8 cellular contexts compared by ENCODE assay signal in the genomic region with DNA sequence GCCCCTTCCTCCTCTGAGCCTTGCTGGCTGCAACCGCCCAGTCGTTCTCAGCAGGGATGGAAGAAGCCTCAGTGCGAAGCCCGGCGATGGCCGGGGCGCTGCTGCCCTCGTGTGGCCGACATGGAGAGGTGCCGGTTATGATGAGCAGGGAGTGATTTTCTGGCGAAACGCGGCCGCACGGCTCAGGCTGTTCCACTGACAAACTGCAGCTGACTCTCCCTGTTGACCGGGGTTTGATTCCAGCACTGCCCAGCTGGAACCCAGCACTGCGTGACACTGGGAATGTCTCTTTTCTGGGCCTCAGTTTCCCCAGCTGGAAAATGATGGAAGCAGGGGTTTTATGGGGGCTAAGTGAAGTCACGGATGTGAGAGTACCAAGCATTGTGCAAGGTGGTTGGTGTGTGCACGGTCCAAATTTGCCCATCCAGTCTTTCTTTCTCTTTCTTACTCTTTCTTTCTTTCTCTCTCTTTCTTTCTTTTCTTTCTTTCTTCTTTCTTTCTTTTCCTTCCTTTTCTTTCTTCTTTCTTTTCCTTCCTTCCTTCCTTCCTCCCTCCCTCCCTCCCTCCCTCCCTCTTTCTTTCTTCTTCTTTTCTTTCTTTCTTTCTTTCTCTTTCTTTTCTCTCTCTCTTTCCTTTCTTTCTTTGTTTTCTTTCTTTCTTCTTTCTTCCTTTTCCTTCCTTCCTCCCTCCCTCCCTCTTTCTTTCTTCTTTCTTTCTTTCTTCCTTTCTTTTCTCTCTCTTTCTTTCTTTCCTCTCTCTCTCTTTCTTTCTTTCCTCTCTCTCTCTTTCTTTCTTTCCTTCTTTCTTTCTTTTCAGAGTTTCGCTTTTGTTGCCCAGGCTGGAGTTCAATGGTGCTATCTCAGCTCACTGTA. TPM values are rescaled to one million over a fixed set of nuclear protein-coding genes. Genes with fewer than 3 reads are reported as not detected.
A peak's percentile ranks its signal among the peaks of the same experiment; 100 is the strongest.
DNase-seq lines count a peak whose midpoint lies in the region; ATAC-seq, FAIRE-seq and TF ChIP-seq lines count a peak whose summit lies in the region.

No MANE protein-coding gene starts in this region.

- H3K36me3 ChIP-seq in ascending aorta (no peaks in the 10 kb centered on the region), sigmoid colon (no peaks in the 10 kb centered on the region)

- 10% methylated on average over 5 of the region's 20 CpGs for WGBS in A549 (ENCODE audit: missing lambda C conversion rate)
- 7% methylated on average over 20 of the region's 20 CpGs for WGBS in right cardiac atrium
- 5 to 9% methylated on average over 20 of the region's 20 CpGs for WGBS in sigmoid colon, 2 donors

- ATAC-seq in A549 (peak; percentile 91 to 95), GM18498 (IDR thresholded peaks at IDR 0.05; ENCODE audit: unreplicated experiment) (peak; percentile 48), right cardiac atrium (peak; percentile 88 to 92)

- no peak for FAIRE-seq in A549 (lab: Jason Lieb, UNC)

- CTCF ChIA-PET in A549 (lab: Yijun Ruan, JAX): interaction anchor here (0.6 to 11.7 kb wide), 33 partner anchors 8 to 503 kb away, joined by 3 to 134 read pairs (median 4); no protein-coding TSS in a partner anchor

- H3K27me3 ChIP-seq in ascending aorta (no peaks in the 10 kb centered on the region), right cardiac atrium (ENCODE audit: control insufficient read depth, insufficient read depth) (no peaks in the 10 kb centered on the region), sigmoid colon (peaks cover 0 to 28% (median 15%) of the 10 kb centered on the region in 3 donors)

- TF ChIP-seq POLR2A in A549 (IDR thresholded peaks at IDR 0.05; ENCODE audit: low read length) (no peak), sigmoid colon (IDR thresholded peaks at IDR 0.05) (no peak)

- peak; percentile 75 for TF ChIP-seq CTCF in A549 (IDR thresholded peaks at IDR 0.05)
- TF ChIP-seq CTCF in ascending aorta (IDR thresholded peaks at IDR 0.05): peak; percentile 72 to 92 (median 74)
- peak; percentile 43 to 87 (median 76) for TF ChIP-seq CTCF in sigmoid colon (IDR thresholded peaks at IDR 0.05)

- intact Hi-C loops in ascending aorta (cut with DNase I): loop anchor here (1.0 kb wide), 2 partner anchors 112 to 155 kb away; no protein-coding TSS in a partner anchor
- intact Hi-C loops in right cardiac atrium (cut with DNase I): loop anchor here (2.0 to 10.0 kb wide), 7 partner anchors 111 to 1239 kb away; no protein-coding TSS in a partner anchor
- intact Hi-C loops in sigmoid colon (cut with DNase I): loop anchor here (1.0 to 5.0 kb wide), 3 partner anchors 111 to 496 kb away; no protein-coding TSS in a partner anchor

- TF ChIP-seq EP300 in A549 (IDR thresholded peaks at IDR 0.05): no peak
- no peak for TF ChIP-seq EP300 in sigmoid colon (IDR thresholded peaks at IDR 0.05)

- peak overlapping the region; percentile 45 for H3K4me2 ChIP-seq in A549

- DNase-seq in A549 (ENCODE audit: low read depth in 1 of 2, low spot score in 1 of 2) (peak; percentile 69 to 72), NCI-H146 (lab: John Stamatoyannopoulos, UW) (peak; percentile 44), T1000 (lab: John Stamatoyannopoulos, UW) (peak; percentile 49), ascending aorta (ENCODE audit: low spot score in 2 of 2) (peak in 1 of 2 donors; percentile 76), right cardiac atrium (peak; percentile 72 to 90 (median 87)), sigmoid colon (peak; percentile 84), NCI-H1048 (lab: John Stamatoyannopoulos, UW) (no peak)

- H3K4me1 ChIP-seq in A549: no peaks in the 10 kb centered on the region
- no peaks in the 10 kb centered on the region for H3K4me1 ChIP-seq in ascending aorta
- H3K4me1 ChIP-seq in right cardiac atrium (ENCODE audit: control insufficient read depth, insufficient read depth, low read length): no peaks in the 10 kb centered on the region
- peaks cover 0 to 7% (median 3%) of the 10 kb centered on the region in 4 donors for H3K4me1 ChIP-seq in sigmoid colon

- H3K4me3 ChIP-seq in A549 (no peak overlapping the region), ascending aorta (no peak overlapping the region), right cardiac atrium (ENCODE audit: low read length) (no peak overlapping the region), sigmoid colon (no peak overlapping the region)

- peak; percentile 88 to 89 for TF ChIP-seq RAD21 in A549 (conservative IDR thresholded peaks at IDR 0.05 in 1 of 2, IDR thresholded peaks at IDR 0.05 in 1 of 2)

- H3K9me3 ChIP-seq in A549 (no peaks in the 10 kb centered on the region), ascending aorta (no peaks in the 10 kb centered on the region), right cardiac atrium (ENCODE audit: control insufficient read depth, low read length) (no peaks in the 10 kb centered on the region), sigmoid colon (no peaks in the 10 kb centered on the region)

- POLR2A ChIA-PET in A549 (lab: Yijun Ruan, JAX): no interaction called here

- H3K27ac ChIP-seq in A549 (no peak overlapping the region), ascending aorta (no peak overlapping the region), right cardiac atrium (ENCODE audit: low read length) (no peak overlapping the region), sigmoid colon (no peak overlapping the region)

TF ChIP-seq in A549, 52 proteins besides CTCF, POLR2A, EP300 and RAD21:
- TF ChIP-seq HOXA7 (CRISPR knock-in tag; IDR thresholded peaks at IDR 0.05) (no peak), CBX2 (IDR thresholded peaks at IDR 0.05; ENCODE audit: borderline replicate concordance, low read depth) (no peak), RCOR1 (IDR thresholded peaks at IDR 0.05; ENCODE audit: low read depth, low read length) (no peak), NFE2L2 (conservative IDR thresholded peaks at IDR 0.05; ENCODE audit: low read length) (no peak), PHF8 (IDR thresholded peaks at IDR 0.05; ENCODE audit: borderline replicate concordance, low read depth) (no peak), SMC3 (IDR thresholded peaks at IDR 0.05) (peak; percentile 84), HEYL (CRISPR knock-in tag; IDR thresholded peaks at IDR 0.05) (no peak), POLR2AphosphoS2 (conservative IDR thresholded peaks at IDR 0.05; ENCODE audit: low read length) (no peak)
- TF ChIP-seq, protein P1, sequence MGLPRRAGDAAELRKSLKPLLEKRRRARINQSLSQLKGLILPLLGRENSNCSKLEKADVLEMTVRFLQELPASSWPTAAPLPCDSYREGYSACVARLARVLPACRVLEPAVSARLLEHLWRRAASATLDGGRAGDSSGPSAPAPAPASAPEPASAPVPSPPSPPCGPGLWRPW (IDR thresholded peaks at IDR 0.05): no peak

RNA-seq across cellular contexts. Expression of gene MPPED1, which starts 25.8 kb away (rescaled TPM):
- polyA plus RNA-seq in A549 (2011; rRNA removed) (not detected in 2 replicates), A549 (2017; fragmentation: RNase III; extraction: RNeasy Plus Mini Kit Qiagen cat#74134 plus additional on column Dnase treatment) (not detected in 3 replicates), right cardiac atrium (0.05 TPM), sigmoid colon (not detected)
- not detected in 2 replicates for polyA plus RNA-seq in A549 (2012; cell fraction: cytosol; rRNA removed)
- not detected in 2 replicates for polyA plus RNA-seq in A549 (2012; cell fraction: nucleus; rRNA removed)
- polyA minus RNA-seq in A549 (2011; rRNA and poly(A)+ RNA removed): not detected in 2 replicates
- total RNA-seq in ascending aorta (not detected), right cardiac atrium (under 1 TPM in 1 of 4 donors, not detected in 3; 0.38 TPM), sigmoid colon (not detected)

RNA-seq across cellular contexts. Expression of gene SCUBE1, which starts 42.8 kb away (rescaled TPM):
- polyA plus RNA-seq in A549 (2011; rRNA removed) (0.08 and 0.12 TPM in 2 replicates), A549 (2017; fragmentation: RNase III; extraction: RNeasy Plus Mini Kit Qiagen cat#74134 plus additional on column Dnase treatment) (0.01 to 0.12 TPM (median 0.01 TPM) in 3 replicates), right cardiac atrium (0.34 TPM), sigmoid colon (1 to 10 TPM in 1 of 3 donors, under 1 TPM in 2; 0.23 to 1.1 (median 0.60) TPM)
- polyA plus RNA-seq in A549 (2012; cell fraction: cytosol; rRNA removed): 0.04 and 0.05 TPM in 2 replicates
- polyA plus RNA-seq in A549 (2012; cell fraction: nucleus; rRNA removed): 0.05 and 0.19 TPM in 2 replicates
- polyA minus RNA-seq in A549 (2011; rRNA and poly(A)+ RNA removed): not detected in 2 replicates
- total RNA-seq in ascending aorta (2.9 TPM), right cardiac atrium (1 to 10 TPM in 1 of 4 donors, under 1 TPM in 2, not detected in 1; 0.03 to 1.3 (median 0.31) TPM), sigmoid colon (under 1 TPM; 0.33 to 0.81 (median 0.46) TPM)
